Comparison of ENCODE assay signal across 8 cellular contexts in genomic region chr15:74541494-74542191, GRCh38. TPM values are rescaled to one million over a fixed set of nuclear protein-coding genes. Genes with fewer than 3 reads are reported as not detected.
DNase-seq lines count a peak whose midpoint lies in the region; ATAC-seq, FAIRE-seq and TF ChIP-seq lines count a peak whose summit lies in the region.

No MANE protein-coding gene starts in this region.

- H3K27ac Mint-ChIP-seq in T-helper 17 cell = peak overlapping the region; percentile 98

- FAIRE-seq in GM19239 (lab: Jason Lieb, UNC) = peak; percentile 83
- FAIRE-seq in kidney (lab: Jason Lieb, UNC) = no peak

- in situ Hi-C loops in astrocyte of the cerebellum (cut with HindIII; ENCODE audit: low sequenced_read_pairs) = no loop called here

- peak overlapping the region; percentile 88 for H3K4me3 ChIP-seq in BE2C (ENCODE audit: low read depth, low read length)
- H3K4me3 ChIP-seq in astrocyte of the cerebellum (ENCODE audit: low read depth, low read length) = peak overlapping the region; percentile 81
- peak overlapping the region; percentile 71 to 74 for H3K4me3 ChIP-seq in kidney (ENCODE audit: low read length in 2 of 2)

- H3K36me3 ChIP-seq in BE2C = no peaks in the 10 kb centered on the region
- H3K36me3 ChIP-seq in kidney (ENCODE audit: control insufficient read depth in 1 of 2, insufficient read depth in 2 of 2, low read length in 2 of 2) = no peaks in the 10 kb centered on the region

- H3K27me3 ChIP-seq in BE2C = peaks cover 3% of the 10 kb centered on the region; the same call in 1 of the 2 replicates

- TF ChIP-seq CTCF in BE2C (IDR thresholded peaks at IDR 0.05; ENCODE audit: low read depth, low read length) (no peak), astrocyte of the cerebellum (IDR thresholded peaks at IDR 0.05; ENCODE audit: low read depth, low read length, missing control alignments) (no peak), kidney (IDR thresholded peaks at IDR 0.05; ENCODE audit: borderline replicate concordance, extremely low read depth, insufficient read depth) (no peak)

- H3K4me1 Mint-ChIP-seq in T-helper 17 cell = peaks cover 50% of the 10 kb centered on the region

- H3K36me3 Mint-ChIP-seq in T-helper 17 cell (ENCODE audit: low read depth) = peaks cover 3% of the 10 kb centered on the region

- intact Hi-C loops in kidney (cut with DNase I) = no loop called here

- H3K27me3 Mint-ChIP-seq in T-helper 17 cell = no peaks in the 10 kb centered on the region

- H3K4me1 ChIP-seq in BE2C = peaks cover 11% of the 10 kb centered on the region
- H3K4me1 ChIP-seq in kidney (ENCODE audit: control insufficient read depth in 1 of 2, insufficient read depth in 1 of 2, low read depth in 1 of 2, low read length in 2 of 2) = peaks cover 16 to 28% of the 10 kb centered on the region in 2 donors

- peak overlapping the region in 1 of 2 donors; percentile 67 for H3K27ac ChIP-seq in kidney (ENCODE audit: low read depth in 2 of 2, low read length in 2 of 2)

- H3K9me3 ChIP-seq in BE2C = no peaks in the 10 kb centered on the region
- H3K9me3 ChIP-seq in T-helper 17 cell (ENCODE audit: control insufficient read depth, low read length, poor library complexity, severe bottlenecking) = no peaks in the 10 kb centered on the region
- no peaks in the 10 kb centered on the region for H3K9me3 ChIP-seq in kidney (ENCODE audit: control insufficient read depth in 1 of 2, low read length in 2 of 2)

- ATAC-seq in T-helper 17 cell (peak; percentile 32), HG02970 (IDR thresholded peaks at IDR 0.05; ENCODE audit: low FRiP score, unreplicated experiment) (no peak)

- peak overlapping the region; percentile 99 for H3K4me3 Mint-ChIP-seq in T-helper 17 cell

- DNase-seq in BE2C = peak; percentile 30
- DNase-seq in GM19239 (ENCODE audit: insufficient read length, low spot score) = peak; percentile 52
- peak; percentile 73 for DNase-seq in HT1080 (ENCODE audit: low read depth)
- DNase-seq in T-helper 17 cell = peak; percentile 21 to 41 (median 26)
- DNase-seq in astrocyte of the cerebellum (ENCODE audit: low read depth) = no peak
- DNase-seq in kidney = no peak
- DNase-seq in stimulated activated CD4-positive, alpha-beta T cell treated with anti-CD3 and anti-CD28 coated beads, Interleukin-1b, Interleukin-23, amount 100 ng/mL, for 4 hours (ENCODE audit: low read depth in 2 of 2) = peak; percentile 47 to 49

- H3K9ac ChIP-seq in kidney (ENCODE audit: low read length in 2 of 2) = peak overlapping the region; percentile 71 to 78

RNA-seq across cellular contexts. Expression of gene ARID3B, which starts 0.6 kb away (rescaled TPM):
- 34.6 TPM for polyA plus RNA-seq in BE2C (2012; ENCODE audit: insufficient read depth, insufficient read length, low read depth)
- 3.5 and 4.9 TPM in 2 replicates for total RNA-seq in HT1080 (2014; rRNA removed; shearing (Covaris generic))
- 4.0 TPM in 2 replicates for polyA plus RNA-seq in HT1080 (2015; cell fraction: cytosol; rRNA removed)
- 12.4 and 16.2 TPM in 2 replicates for polyA plus RNA-seq in HT1080 (2015; cell fraction: nucleus; rRNA removed)
- total RNA-seq in T-helper 17 cell = 10 to 100 TPM; 37.4 to 42.6 TPM
- total RNA-seq in kidney = 6.2 TPM
- 2.3 TPM for polyA plus RNA-seq in kidney (ENCODE audit: insufficient read depth, low read depth, low replicate concordance)

Comparison
In these comparisons a context has a peak if more than half of its experiments do, and no peak if none do; other contexts are left out.
1. DNase-seq: peak in BE2C (single experiment), GM19239 (single experiment), HT1080 (single experiment), T-helper 17 cell (3 of 3) and stimulated activated CD4-positive, alpha-beta T cell treated with anti-CD3 and anti-CD28 coated beads, Interleukin-1b, Interleukin-23, amount 100 ng/mL, for 4 hours (2 of 2); none in astrocyte of the cerebellum (single experiment) and kidney (single experiment).
2. Peak in every context shown above with its lines, with median percentiles within 50 percentile points of each other: H3K4me3 ChIP-seq.